In genomic region chr19:4633140-4633967, GRCh38 we compare ENCODE assay signal across 7 cellular contexts. TPM values are rescaled to one million over a fixed set of nuclear protein-coding genes. Genes with fewer than 3 reads are reported as not detected.
A peak's percentile ranks its signal among the peaks of the same experiment; 100 is the strongest.
DNase-seq lines count a peak whose midpoint lies in the region; TF ChIP-seq lines count a peak whose summit lies in the region.

No MANE protein-coding gene starts in this region.

- dilution Hi-C loops in mammary epithelial cell (cut with HindIII; ENCODE audit: low sequenced_read_pairs) = no loop called here

- no peaks in the 10 kb centered on the region for H3K9me3 ChIP-seq in mammary epithelial cell (replicated peaks; ENCODE audit: insufficient read depth, low read length)

- WGBS in mammary epithelial cell (ENCODE audit: low coverage, missing lambda C conversion rate) = 40% methylated on average over 9 of the region's 14 CpGs

- H3K27ac ChIP-seq in mammary epithelial cell (ENCODE audit: insufficient read depth, low read depth, low read length) = no peak overlapping the region

- no peak for TF ChIP-seq POLR2A in NB4 (IDR thresholded peaks at IDR 0.05; ENCODE audit: extremely low read depth, insufficient read length)

- H3K36me3 ChIP-seq in mammary epithelial cell (ENCODE audit: insufficient read depth, low read length) (no peaks in the 10 kb centered on the region), kidney epithelial cell (ENCODE audit: control insufficient read depth, insufficient read depth, low read length) (no peaks in the 10 kb centered on the region)

- H3K4me3 ChIP-seq in NB4 (ENCODE audit: low read depth, low read length) (no peak overlapping the region), mammary epithelial cell (replicated peaks in 1 of 3; ENCODE audit: insufficient read depth in 1 of 3, low read depth in 2 of 3, low read length in 3 of 3) (no peak overlapping the region), kidney epithelial cell (ENCODE audit: low read depth, low read length) (no peak overlapping the region)

- H3K27me3 ChIP-seq in mammary epithelial cell (ENCODE audit: insufficient read depth, low read length) (no peaks in the 10 kb centered on the region), kidney epithelial cell (ENCODE audit: control insufficient read depth, insufficient read depth, low read length) (no peaks in the 10 kb centered on the region)

- H3K4me2 ChIP-seq in mammary epithelial cell (ENCODE audit: insufficient read depth, low read depth, low read length) = no peak overlapping the region

- no peaks in the 10 kb centered on the region for H3K79me2 ChIP-seq in mammary epithelial cell (ENCODE audit: insufficient read depth, low read length)

- no peaks in the 10 kb centered on the region for H4K20me1 ChIP-seq in mammary epithelial cell (ENCODE audit: insufficient read depth, low read length)

- H3K9ac ChIP-seq in mammary epithelial cell (ENCODE audit: insufficient read depth, low read length) = no peak overlapping the region

- in situ Hi-C loops in mammary epithelial cell (cut with MboI; ENCODE audit: low sequenced_read_pairs in 2 of 2) = loop anchor here in 1 of 2 donors (10.0 kb wide), 1 partner anchor 59 kb away; no protein-coding TSS in a partner anchor

- intact Hi-C loops in mammary epithelial cell (cut with micrococcal nuclease) = loop anchor here (1.0 to 2.0 kb wide), 2 partner anchors 40 to 67 kb away; no protein-coding TSS in a partner anchor

- H2AFZ ChIP-seq in mammary epithelial cell (ENCODE audit: low read depth, low read length) = peak overlapping the region; percentile 53

- DNase-seq in GM10266 (ENCODE audit: extremely low spot score) (peak; percentile 69), NB4 (ENCODE audit: low read depth) (peak; percentile 86), T-helper 2 cell (peak in 3 of 5 experiments; percentile 22 to 48 (median 32)), mammary epithelial cell (peak; percentile 84), kidney epithelial cell (ENCODE audit: low read depth) (peak; percentile 80), GM19238 (ENCODE audit: insufficient read length, low spot score) (no peak)
- peak; percentile 47 to 53 for DNase-seq in stimulated activated CD4-positive, alpha-beta T cell treated with anti-CD3 and anti-CD28 coated beads, Interleukin-2, amount 100 ng/mL, for 48 hours

- no TSS peak for BruUV-seq in mammary epithelial cell (replicated peaks; lab: Mats Ljungman, UMichigan)

- H3K4me1 ChIP-seq in mammary epithelial cell (ENCODE audit: insufficient read depth, low read length) = peaks cover 29% of the 10 kb centered on the region

- TF ChIP-seq CTCF in GM10266 (IDR thresholded peaks at IDR 0.05; ENCODE audit: control insufficient read depth, insufficient read depth, low read depth, missing control alignments) = peak; percentile 85
- TF ChIP-seq CTCF in NB4 (IDR thresholded peaks at IDR 0.05; ENCODE audit: low read depth, low read length) = peak; percentile 77
- TF ChIP-seq CTCF in mammary epithelial cell (conservative IDR thresholded peaks at IDR 0.05 in 1 of 2, IDR thresholded peaks at IDR 0.05 in 1 of 2; ENCODE audit: extremely low read depth in 1 of 2, insufficient read depth in 1 of 2, low read depth in 1 of 2, low read length in 2 of 2) = peak; percentile 88 to 90
- peak; percentile 96 for TF ChIP-seq CTCF in kidney epithelial cell (IDR thresholded peaks at IDR 0.05; ENCODE audit: insufficient read depth, low read length, poor library complexity, severe bottlenecking)

- CTCF ChIA-PET in mammary epithelial cell (lab: Charles Lee; ENCODE audit: low non-redundant PET) = interaction anchor here (0.5 to 1.0 kb wide), 4 partner anchors 9 to 66 kb away, joined by 3 to 10 read pairs (median 5); no protein-coding TSS in a partner anchor

RNA-seq across cellular contexts. Expression of gene TNFAIP8L1, which starts 6.0 kb away (rescaled TPM):
- total RNA-seq in mammary epithelial cell = 1 to 10 TPM; 2.3 to 7.3 TPM
- 4.6 TPM for polyA plus RNA-seq in mammary epithelial cell
- polyA minus RNA-seq in mammary epithelial cell = 1.1 TPM
- 0.75 and 1.2 TPM in 2 replicates for total RNA-seq in kidney epithelial cell

RNA-seq across cellular contexts. Expression of gene MYDGF, which starts 36.8 kb away (rescaled TPM):
- 100 to 1,000 TPM in 1 of 2 donors, 10 to 100 TPM in 1; 57.7 to 105 TPM for total RNA-seq in mammary epithelial cell
- polyA plus RNA-seq in mammary epithelial cell = 172 TPM
- 70.4 TPM for polyA minus RNA-seq in mammary epithelial cell
- 148 and 173 TPM in 2 replicates for total RNA-seq in kidney epithelial cell
